ENCODE assay signal across 12 cellular contexts in genomic region chr2:237896507-237896892, GRCh38. TPM values are rescaled to one million over a fixed set of nuclear protein-coding genes. Genes with fewer than 3 reads are reported as not detected.
DNase-seq lines count a peak whose midpoint lies in the region; ATAC-seq and TF ChIP-seq lines count a peak whose summit lies in the region.
"Had no signal": no experiment of that assay in that cellular context is flagged by ENCODE, and none has a peak within 500 bp of the region (broad histone marks: within the 10 kb centered on the region; RNA-seq: fewer than 3 reads in every experiment).

No MANE protein-coding gene starts in this region.

- POLR2A ChIA-PET in CD4-positive, alpha-beta memory T cell (lab: Charles Lee; ENCODE audit: partially characterized antibody): no interaction called here

- no peak for DNase-seq in CD4-positive, alpha-beta memory T cell
- DNase-seq in SK-N-MC (ENCODE audit: low read depth, low spot score) (no peak), epithelial cell of esophagus (ENCODE audit: low read depth) (peak; percentile 34), prostate gland (ENCODE audit: low spot score) (no peak), GM10266 (ENCODE audit: extremely low spot score) (no peak), NCI-H226 (no peak)
- DNase-seq: adrenal gland, GOT3, NCI-H1417 treated with DMSO at 0.1 percent for 48 hours had no signal

- no peak overlapping the region for H3K27ac ChIP-seq in CD4-positive, alpha-beta memory T cell (ENCODE audit: low read depth, low read length)
- H3K27ac ChIP-seq in SK-N-MC (peak overlapping the region; percentile 35; the same call in 1 of the 2 replicates), prostate gland (peak overlapping the region; percentile 41 to 49)

- no peak overlapping the region for H3K9ac ChIP-seq in SK-N-MC (ENCODE audit: insufficient read length)

- H3K4me1 ChIP-seq in CD4-positive, alpha-beta memory T cell (ENCODE audit: insufficient read depth, low read length): peaks cover 33% of the 10 kb centered on the region
- peaks cover 8% of the 10 kb centered on the region for H3K4me1 ChIP-seq in prostate gland (replicated peaks)

- H3K27ac Mint-ChIP-seq in CD4-positive, alpha-beta memory T cell: peak overlapping the region in 5 of 7 donors; percentile 21 to 80 (median 65)

- 45% methylated on average over 7 of the region's 7 CpGs for WGBS in prostate gland

- TF ChIP-seq CTCF in epithelial cell of esophagus (IDR thresholded peaks at IDR 0.05; ENCODE audit: insufficient read depth, low read depth, low read length, missing control alignments) (no peak), prostate gland (IDR thresholded peaks at IDR 0.05) (no peak), GM10266 (IDR thresholded peaks at IDR 0.05; ENCODE audit: control insufficient read depth, insufficient read depth, low read depth, missing control alignments) (no peak)

- H3K4me3 Mint-ChIP-seq in CD4-positive, alpha-beta memory T cell: no peak overlapping the region
- H3K4me3 Mint-ChIP-seq: neural crest cell had no signal

- no peaks in the 10 kb centered on the region for H3K27me3 ChIP-seq in CD4-positive, alpha-beta memory T cell (ENCODE audit: insufficient read depth, low read length)
- no peaks in the 10 kb centered on the region for H3K27me3 ChIP-seq in prostate gland (replicated peaks; ENCODE audit: insufficient read depth)
- H3K27me3 ChIP-seq: adrenal gland had no signal

- no peaks in the 10 kb centered on the region for H3K9me3 ChIP-seq in CD4-positive, alpha-beta memory T cell (ENCODE audit: control insufficient read depth in 1 of 2, low read length in 2 of 2)
- H3K9me3 ChIP-seq in SK-N-MC (ENCODE audit: low read depth, low read length) (no peaks in the 10 kb centered on the region), prostate gland (no peaks in the 10 kb centered on the region)
- H3K9me3 ChIP-seq: adrenal gland had no signal

- no peak for TF ChIP-seq POLR2A in prostate gland (IDR thresholded peaks at IDR 0.05)

- H3K27me3 Mint-ChIP-seq in CD4-positive, alpha-beta memory T cell: no peaks in the 10 kb centered on the region

- H3K9me3 Mint-ChIP-seq in CD4-positive, alpha-beta memory T cell: peaks cover 0 to 2% (median 0%) of the 10 kb centered on the region in 8 donors
- H3K9me3 Mint-ChIP-seq: neural crest cell had no signal

- no peaks in the 10 kb centered on the region for H3K36me3 ChIP-seq in CD4-positive, alpha-beta memory T cell (ENCODE audit: insufficient read depth, low read length)
- no peaks in the 10 kb centered on the region for H3K36me3 ChIP-seq in SK-N-MC (ENCODE audit: insufficient read depth, low read length)
- no peaks in the 10 kb centered on the region for H3K36me3 ChIP-seq in prostate gland
- H3K36me3 ChIP-seq: adrenal gland had no signal

- CTCF ChIA-PET in CD4-positive, alpha-beta memory T cell (lab: Charles Lee; ENCODE audit: partially characterized antibody): no interaction called here

- intact Hi-C loops in CD4-positive, alpha-beta memory T cell (cut with micrococcal nuclease): no loop called here
- intact Hi-C loops in prostate gland (cut with DNase I): loop anchor here (5.0 kb wide), 1 partner anchor 34 kb away; no protein-coding TSS in a partner anchor

- no peaks in the 10 kb centered on the region for H3K36me3 Mint-ChIP-seq in CD4-positive, alpha-beta memory T cell

- ATAC-seq in GM21526 (IDR thresholded peaks at IDR 0.05; ENCODE audit: low FRiP score, unreplicated experiment) (no peak), HG03135 (IDR thresholded peaks at IDR 0.05; ENCODE audit: unreplicated experiment) (no peak)

- H3K4me1 Mint-ChIP-seq in CD4-positive, alpha-beta memory T cell: peaks cover 23 to 46% (median 39%) of the 10 kb centered on the region in 4 donors

- no peak overlapping the region for H3K4me3 ChIP-seq in CD4-positive, alpha-beta memory T cell (ENCODE audit: low read length in 2 of 2)
- H3K4me3 ChIP-seq in SK-N-MC (no peak overlapping the region), epithelial cell of esophagus (ENCODE audit: low read length) (no peak overlapping the region), prostate gland (no peak overlapping the region)
- H3K4me3 ChIP-seq: adrenal gland had no signal

RNA-seq across cellular contexts. Expression of gene RAMP1, which starts 37.1 kb away (rescaled TPM):
- total RNA-seq in CD4-positive, alpha-beta memory T cell: not detected
- 10 to 100 TPM in 1 of 2 donors, 1 to 10 TPM in 1; 1.3 to 10.8 TPM for polyA plus RNA-seq in CD4-positive, alpha-beta memory T cell
- 100 to 1,000 TPM in 1 of 2 donors, 10 to 100 TPM in 1; 75.3 to 300 TPM for total RNA-seq in prostate gland

Comparison
In these comparisons a context has a peak if more than half of its experiments do, and no peak if none do; other contexts are left out.
1. RNA of gene RAMP1, which starts 37.1 kb away (total RNA-seq): 75.3 to 300 TPM in prostate gland; not detected in CD4-positive, alpha-beta memory T cell; every median in the first group is over 10 times any median in the second.